Comparison of ENCODE assay signal across 1 cellular context in genomic region chr1:233326995-233327937, GRCh38.
A peak's percentile ranks its signal among the peaks of the same experiment; 100 is the strongest.
TF ChIP-seq lines count a peak whose summit lies in the region.

MAP3K21 (plus strand) TSS chr1:233327724; CDS start chr1:233328029, 305 bp downstream.

TF ChIP-seq in K562, 482 proteins besides CTCF, POLR2A, EP300 and RAD21 (continued from another document):
- TF ChIP-seq TFAP4 (CRISPR knock-in tag; IDR thresholded peaks at IDR 0.05; ENCODE audit: borderline replicate concordance) (0 out of 2 replicates have a peak, but pooled peaks have one; percentile 20), ETS1 (conservative IDR thresholded peaks at IDR 0.05; ENCODE audit: control insufficient read depth, low read depth, low read length) (no peak), PTRF (tag; IDR thresholded peaks at IDR 0.05) (no peak), ZBTB5 (IDR thresholded peaks at IDR 0.05) (no peak), SFPQ (IDR thresholded peaks at IDR 0.05; ENCODE audit: low read depth, low read length) (no peak), IFI16 (CRISPR knock-in tag; IDR thresholded peaks at IDR 0.05) (no peak), NCOA6 (IDR thresholded peaks at IDR 0.05) (0 out of 2 replicates have a peak, but pooled peaks have one; percentile 32), ZNF57 (CRISPR knock-in tag; IDR thresholded peaks at IDR 0.05) (no peak), PRPF4 (IDR thresholded peaks at IDR 0.05; ENCODE audit: insufficient read depth, low read depth, low read length, poor library complexity, severe bottlenecking) (no peak), KHSRP (IDR thresholded peaks at IDR 0.05) (no peak), RBFOX2 (IDR thresholded peaks at IDR 0.05; ENCODE audit: low read depth, low read length) (0 out of 2 replicates have a peak, but pooled peaks have one; percentile 44), ZNF3 (CRISPR knock-in tag; IDR thresholded peaks at IDR 0.05) (no peak), HSF4 (CRISPR knock-in tag; IDR thresholded peaks at IDR 0.05; ENCODE audit: borderline replicate concordance) (no peak), PYGO2 (tag; IDR thresholded peaks at IDR 0.05) (no peak), ZZZ3 (IDR thresholded peaks at IDR 0.05) (no peak), MAZ (CRISPR knock-in tag; conservative IDR thresholded peaks at IDR 0.05 in 1 of 2, IDR thresholded peaks at IDR 0.05 in 1 of 2) (peak in 1 of 2 experiments; percentile 48; a peak in 3 of 4 replicates), MTF1 (CRISPR knock-in tag; IDR thresholded peaks at IDR 0.05; ENCODE audit: borderline replicate concordance) (no peak), ZNF408 (CRISPR knock-in tag; IDR thresholded peaks at IDR 0.05; ENCODE audit: low read depth) (no peak), ZNF239 (CRISPR knock-in tag; IDR thresholded peaks at IDR 0.05) (no peak), CXXC5 (CRISPR knock-in tag; IDR thresholded peaks at IDR 0.05) (no peak; the same call in 1 of the 2 replicates), HNRNPL (IDR thresholded peaks at IDR 0.05; ENCODE audit: low read depth, low read length) (0 out of 2 replicates have a peak, but pooled peaks have one; percentile 3), POLR2G (IDR thresholded peaks at IDR 0.05; ENCODE audit: low read depth, low read length) (peak; percentile 53; the same call in 1 of the 2 replicates), TARDBP (IDR thresholded peaks at IDR 0.05) (no peak), ZNF449 (CRISPR knock-in tag; IDR thresholded peaks at IDR 0.05) (no peak), MXI1 (IDR thresholded peaks at IDR 0.05; ENCODE audit: low read depth, low read length) (no peak), POLR3A (IDR thresholded peaks at IDR 0.05; ENCODE audit: borderline replicate concordance, extremely low read depth, insufficient read depth, insufficient read length) (no peak), ZNF431 (CRISPR knock-in tag; IDR thresholded peaks at IDR 0.05) (no peak), DNMT1 (IDR thresholded peaks at IDR 0.05) (no peak), IRF9 (tag; IDR thresholded peaks at IDR 0.05) (no peak), POLR2B (IDR thresholded peaks at IDR 0.05; ENCODE audit: low read depth, partially characterized antibody) (no peak), YY1 (IDR thresholded peaks at IDR 0.05; ENCODE audit: borderline replicate concordance in 1 of 3, control insufficient read depth in 1 of 3, extremely low read depth in 1 of 3, insufficient read depth in 3 of 3, insufficient read length in 1 of 3, insufficient replicate concordance in 2 of 3, low read depth in 1 of 3, low read length in 2 of 3) (no peak), ZBTB26 (CRISPR knock-in tag; IDR thresholded peaks at IDR 0.05) (0 out of 2 replicates have a peak, but pooled peaks have one; percentile 26), MAFK (IDR thresholded peaks at IDR 0.05; ENCODE audit: low read length) (no peak), CC2D1A (IDR thresholded peaks at IDR 0.05) (no peak), MBD1 (CRISPR knock-in tag; IDR thresholded peaks at IDR 0.05) (no peak), ASH1L (IDR thresholded peaks at IDR 0.05; ENCODE audit: borderline replicate concordance, low read depth, partially characterized antibody) (no peak), VEZF1 (CRISPR knock-in tag; IDR thresholded peaks at IDR 0.05) (peak; percentile 79), ZNF717 (CRISPR knock-in tag; IDR thresholded peaks at IDR 0.05) (no peak), ZNF263 (CRISPR knock-in tag; IDR thresholded peaks at IDR 0.05; ENCODE audit: borderline replicate concordance) (no peak), NR3C1 (CRISPR knock-in tag; IDR thresholded peaks at IDR 0.05) (no peak), ZFP1 (CRISPR knock-in tag; IDR thresholded peaks at IDR 0.05) (no peak), RBM14 (IDR thresholded peaks at IDR 0.05; ENCODE audit: borderline replicate concordance, insufficient read depth, low read depth, low read length) (no peak), PBX2 (CRISPR knock-in tag; IDR thresholded peaks at IDR 0.05; ENCODE audit: low read depth) (no peak), PBX2 (tag; conservative IDR thresholded peaks at IDR 0.05; ENCODE audit: low read depth) (0 out of 2 replicates have a peak, but pooled peaks have one; percentile 28)
